Comparison of ENCODE assay signal across 10 cellular contexts in the genomic region with DNA sequence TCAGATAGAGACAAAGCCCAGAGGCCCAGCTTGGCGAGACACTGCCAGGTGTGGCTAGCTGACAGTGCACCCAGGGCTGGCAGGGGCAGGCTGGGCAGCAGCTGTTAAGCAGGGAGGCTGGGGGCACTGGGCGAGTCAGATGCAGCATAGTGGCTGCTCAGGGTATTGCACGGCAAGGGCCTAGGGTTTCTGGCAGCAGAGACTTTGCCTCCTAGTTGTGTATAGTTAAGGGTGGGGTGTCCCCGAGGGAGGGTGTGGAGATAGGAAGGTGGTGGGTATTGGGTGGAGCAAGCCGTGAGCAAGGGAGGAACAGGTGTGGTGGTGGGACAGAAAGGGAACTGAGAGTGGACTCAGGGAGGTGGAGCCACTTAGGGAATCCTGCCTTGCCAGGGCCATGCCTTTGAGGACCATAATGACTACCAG.
A peak's percentile ranks its signal among the peaks of the same experiment; 100 is the strongest.
DNase-seq lines count a peak whose midpoint lies in the region; ATAC-seq and TF ChIP-seq lines count a peak whose summit lies in the region.
"Had no signal": no experiment of that assay in that cellular context is flagged by ENCODE, and none has a peak within 500 bp of the region (broad histone marks: within the 10 kb centered on the region; RNA-seq: fewer than 3 reads in every experiment).

No MANE protein-coding gene starts in this region.

- no peak overlapping the region for H3K4me2 ChIP-seq in PC-9

- DNase-seq in BJ (ENCODE audit: low read depth), result no peak
- no peak for DNase-seq in PC-9
- peak; percentile 73 for DNase-seq in iPS-NIHi7 (ENCODE audit: extremely low spot score)
- no peak for DNase-seq in inferior parietal cortex (ENCODE audit: extremely low spot score)
- no peak for DNase-seq in posterior vena cava (ENCODE audit: low spot score)
- no peak for DNase-seq in NCI-H2171 treated with DMSO at 0.1 percent for 48 hours (lab: John Stamatoyannopoulos, UW)
- DNase-seq: activated effector memory CD4-positive, alpha-beta T cell treated with Interleukin-2 at 50 U/mL for 16 hours had no signal

- H3K27me3 ChIP-seq in BJ (ENCODE audit: control insufficient read depth, insufficient read depth, low read length), result peaks cover 17% of the 10 kb centered on the region
- no peaks in the 10 kb centered on the region for H3K27me3 ChIP-seq in PC-9 (ENCODE audit: insufficient read depth, low read depth)
- H3K27me3 ChIP-seq: left lung had no signal

- ATAC-seq in GM18909 (IDR thresholded peaks at IDR 0.05; ENCODE audit: poor library complexity, unreplicated experiment), result peak; percentile 60
- ATAC-seq in HG03460 (IDR thresholded peaks at IDR 0.05; ENCODE audit: unreplicated experiment), result no peak
- ATAC-seq: left lung had no signal

- no peaks in the 10 kb centered on the region for H4K20me1 ChIP-seq in PC-9 (ENCODE audit: insufficient read depth)

- H3K9me3 ChIP-seq in PC-9 (ENCODE audit: insufficient read depth, low read depth), result no peaks in the 10 kb centered on the region
- H3K9me3 ChIP-seq: left lung had no signal

- intact Hi-C loops in PC-9 (cut with micrococcal nuclease; ENCODE audit: unreplicated experiment), result no loop called here
- intact Hi-C loops in posterior vena cava (cut with DNase I), result loop anchor here in 1 of 2 donors (10.0 kb wide), 1 partner anchor 1098 kb away; no protein-coding TSS in a partner anchor

- H3F3A ChIP-seq in PC-9 (ENCODE audit: insufficient read depth, low read depth), result no peaks in the 10 kb centered on the region

- CTCF ChIA-PET in BJ (lab: Yijun Ruan, JAX) (interaction anchor here (0.9 to 1.1 kb wide), 5 partner anchors 11 to 138 kb away, joined by 3 to 6 read pairs (median 3); no protein-coding TSS in a partner anchor), PC-9 (lab: Charles Lee) (no interaction called here)

- H3K4me3 ChIP-seq in BJ (ENCODE audit: low read depth, low read length) (no peak overlapping the region), PC-9 (no peak overlapping the region)
- H3K4me3 ChIP-seq: left lung had no signal

- H2AFZ ChIP-seq in PC-9, result no peak overlapping the region

- H3K79me2 ChIP-seq in PC-9 (ENCODE audit: low read depth), result no peaks in the 10 kb centered on the region

- peaks cover 7% of the 10 kb centered on the region; the same call in 1 of the 2 replicates for H3K4me1 ChIP-seq in PC-9 (replicated peaks; ENCODE audit: insufficient read depth)
- H3K4me1 ChIP-seq: left lung had no signal

- TF ChIP-seq CTCF in BJ (IDR thresholded peaks at IDR 0.05; ENCODE audit: insufficient read depth, low read depth, low read length) (peak; percentile 22; the same call in 1 of the 2 replicates), PC-9 (conservative IDR thresholded peaks at IDR 0.05) (peak; percentile 57; the same call in 1 of the 2 replicates)

- POLR2A ChIA-PET in BJ (lab: Charles Lee), result no interaction called here
- POLR2A ChIA-PET in PC-9 (lab: Charles Lee; ENCODE audit: unreplicated experiment), result no interaction called here

- H3K36me3 ChIP-seq in BJ (ENCODE audit: control insufficient read depth, insufficient read depth, low read length) (no peaks in the 10 kb centered on the region), PC-9 (ENCODE audit: low read depth) (no peaks in the 10 kb centered on the region)
- H3K36me3 ChIP-seq: left lung had no signal

- H3K9me2 ChIP-seq in PC-9 (ENCODE audit: insufficient read depth), result no peaks in the 10 kb centered on the region

- BruUV-seq in PC-9 (replicated peaks; lab: Mats Ljungman, UMichigan), result no TSS peak

- no peak overlapping the region for H3K27ac ChIP-seq in PC-9
- H3K27ac ChIP-seq: left lung had no signal
